26 cellular contexts compared by ENCODE assay signal in the genomic region with DNA sequence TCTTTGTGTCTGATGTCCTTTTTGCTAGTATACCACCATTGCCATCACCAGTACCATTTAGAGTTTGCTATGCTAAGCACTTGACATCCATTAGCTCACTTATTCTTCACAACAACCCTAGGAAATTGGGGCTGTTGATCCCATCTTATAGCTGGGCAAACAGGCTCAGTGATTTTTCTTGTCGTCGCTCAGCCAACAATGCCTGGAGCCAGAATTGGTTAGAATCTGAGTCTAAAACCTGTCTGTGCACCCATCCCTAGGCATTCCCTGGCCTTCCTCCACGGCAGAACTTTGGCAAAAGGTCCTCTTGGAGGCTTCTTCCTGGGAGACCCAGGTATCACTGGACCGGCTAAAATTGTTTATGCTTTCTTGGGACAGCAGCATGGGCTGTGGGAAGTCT. TPM values are rescaled to one million over a fixed set of nuclear protein-coding genes. Genes with fewer than 3 reads are reported as not detected.
DNase-seq lines count a peak whose midpoint lies in the region; ATAC-seq and TF ChIP-seq lines count a peak whose summit lies in the region.
"Had no signal": no experiment of that assay in that cellular context is flagged by ENCODE, and none has a peak within 500 bp of the region (broad histone marks: within the 10 kb centered on the region; RNA-seq: fewer than 3 reads in every experiment).

No MANE protein-coding gene starts in this region.

- no peaks in the 10 kb centered on the region for H3F3A ChIP-seq in smooth muscle cell (ENCODE audit: low read depth)

- no peaks in the 10 kb centered on the region for H3K9me3 ChIP-seq in smooth muscle cell (replicated peaks; ENCODE audit: low read depth)
- H3K9me3 ChIP-seq: gastroesophageal sphincter had no signal

- H3K27me3 ChIP-seq in smooth muscle cell (ENCODE audit: low read depth), result no peaks in the 10 kb centered on the region
- H3K27me3 ChIP-seq: gastroesophageal sphincter had no signal

- ATAC-seq in esophagus mucosa, result peak; percentile 44
- ATAC-seq in HG03460 (IDR thresholded peaks at IDR 0.05; ENCODE audit: unreplicated experiment), result no peak
- no peak for ATAC-seq in GM18867 (IDR thresholded peaks at IDR 0.05; ENCODE audit: unreplicated experiment)
- ATAC-seq: left colon, Panc1 had no signal

- peaks cover 60% of the 10 kb centered on the region for H3K79me2 ChIP-seq in smooth muscle cell (ENCODE audit: low read depth)

- peaks cover 66% of the 10 kb centered on the region for H4K20me1 ChIP-seq in smooth muscle cell (ENCODE audit: low read depth)

- WGBS in smooth muscle cell (ENCODE audit: low lambda C conversion rate), result 82% methylated on average over 4 of the region's 4 CpGs
- WGBS in lower leg skin, 2 donors, result 60 to 67% methylated on average over 4 of the region's 4 CpGs

- no peak for DNase-seq in activated naive CD8-positive, alpha-beta T cell treated with anti-CD3 and anti-CD28 coated beads for 36 hours
- no peak for DNase-seq in smooth muscle cell (lab: John Stamatoyannopoulos, UW; ENCODE audit: unreplicated experiment)
- no peak for DNase-seq in activated gamma-delta T cell (lab: John Stamatoyannopoulos, UW)
- DNase-seq in lower leg skin (ENCODE audit: low spot score in 2 of 2), result no peak
- DNase-seq: activated CD4-positive, alpha-beta T cell treated with anti-CD3 and anti-CD28 coated beads for 48 hours; activated naive CD4-positive, alpha-beta T cell treated with anti-CD3 and anti-CD28 coated beads, Interleukin-2, amount 10 ng/mL, durations not matched to agents 7 days and 5 days; activated T-cell treated with anti-CD3 and anti-CD28 coated beads, Interleukin-2, amount 50 U/mL, for 24 hours; amygdala; dermis blood vessel endothelial cell; H9; hippocampal formation; immature natural killer cell; left colon; NCI-H1417; NCI-H2081 treated with DMSO at 0.1 percent for 48 hours; NCI-H226; NCI-H69; SHP77 treated with DMSO at 0.1 percent for 48 hours; WERI-Rb-1 had no signal

- no peak overlapping the region for H3K4me2 ChIP-seq in smooth muscle cell
- H3K4me2 ChIP-seq: KMS-11 had no signal

- H3K4me3 Mint-ChIP-seq in activated naive CD8-positive, alpha-beta T cell, result no peak overlapping the region
- no peak overlapping the region for H3K4me3 Mint-ChIP-seq in activated naive CD8-positive, alpha-beta T cell treated with anti-CD3 and anti-CD28 coated beads for 36 hours
- H3K4me3 Mint-ChIP-seq: activated naive CD4-positive, alpha-beta T cell treated with anti-CD3 and anti-CD28 coated beads, Interleukin-2, amount 10 ng/mL, durations not matched to agents 7 days and 5 days; activated T-cell treated with anti-CD3 and anti-CD28 coated beads, Interleukin-2, amount 50 U/mL, for 24 hours; H9; immature natural killer cell had no signal

- no peaks in the 10 kb centered on the region for H3K27me3 Mint-ChIP-seq in activated naive CD8-positive, alpha-beta T cell
- H3K27me3 Mint-ChIP-seq in activated naive CD8-positive, alpha-beta T cell treated with anti-CD3 and anti-CD28 coated beads for 36 hours, result no peaks in the 10 kb centered on the region
- H3K27me3 Mint-ChIP-seq: activated naive CD4-positive, alpha-beta T cell treated with anti-CD3 and anti-CD28 coated beads, Interleukin-2, amount 10 ng/mL, durations not matched to agents 7 days and 5 days; activated T-cell treated with anti-CD3 and anti-CD28 coated beads, Interleukin-2, amount 50 U/mL, for 24 hours had no signal

- H3K9me3 Mint-ChIP-seq in activated naive CD8-positive, alpha-beta T cell (ENCODE audit: low read depth), result no peaks in the 10 kb centered on the region
- H3K9me3 Mint-ChIP-seq in activated naive CD8-positive, alpha-beta T cell treated with anti-CD3 and anti-CD28 coated beads for 36 hours, result no peaks in the 10 kb centered on the region
- H3K9me3 Mint-ChIP-seq: activated naive CD4-positive, alpha-beta T cell treated with anti-CD3 and anti-CD28 coated beads, Interleukin-2, amount 10 ng/mL, durations not matched to agents 7 days and 5 days; activated T-cell treated with anti-CD3 and anti-CD28 coated beads, Interleukin-2, amount 50 U/mL, for 24 hours; H9; immature natural killer cell had no signal

- no peak for TF ChIP-seq CTCF in smooth muscle cell (IDR thresholded peaks at IDR 0.05; ENCODE audit: borderline replicate concordance, insufficient read depth, poor library complexity, severe bottlenecking)
- TF ChIP-seq CTCF in lower leg skin (IDR thresholded peaks at IDR 0.05), result no peak

- H3K36me3 ChIP-seq in smooth muscle cell (ENCODE audit: low read depth), result no peaks in the 10 kb centered on the region
- H3K36me3 ChIP-seq: gastroesophageal sphincter had no signal

- H3K27ac Mint-ChIP-seq in activated naive CD8-positive, alpha-beta T cell, result peak overlapping the region; percentile 28
- H3K27ac Mint-ChIP-seq in activated naive CD8-positive, alpha-beta T cell treated with anti-CD3 and anti-CD28 coated beads for 36 hours, result no peak overlapping the region
- H3K27ac Mint-ChIP-seq: activated naive CD4-positive, alpha-beta T cell treated with anti-CD3 and anti-CD28 coated beads, Interleukin-2, amount 10 ng/mL, durations not matched to agents 7 days and 5 days had no signal

- no peak overlapping the region for H3K9ac ChIP-seq in smooth muscle cell (ENCODE audit: low read depth)
- H3K9ac ChIP-seq: KMS-11 had no signal

- H3K27ac ChIP-seq in smooth muscle cell (ENCODE audit: low read depth), result peak overlapping the region; percentile 58
- H3K27ac ChIP-seq: KMS-11, WERI-Rb-1 had no signal

- peaks cover 40% of the 10 kb centered on the region for H3K4me1 Mint-ChIP-seq in activated naive CD8-positive, alpha-beta T cell (ENCODE audit: low read depth)
- H3K4me1 Mint-ChIP-seq in activated naive CD8-positive, alpha-beta T cell treated with anti-CD3 and anti-CD28 coated beads for 36 hours, result peaks cover 24% of the 10 kb centered on the region
- H3K4me1 Mint-ChIP-seq: H9 had no signal

- H3K36me3 Mint-ChIP-seq in activated naive CD8-positive, alpha-beta T cell, result no peaks in the 10 kb centered on the region
- H3K36me3 Mint-ChIP-seq in activated naive CD8-positive, alpha-beta T cell treated with anti-CD3 and anti-CD28 coated beads for 36 hours, result peaks cover 17% of the 10 kb centered on the region

- no peak overlapping the region for H2AFZ ChIP-seq in smooth muscle cell (ENCODE audit: low read depth)

- no peak overlapping the region for H3K4me3 ChIP-seq in smooth muscle cell
- no peak overlapping the region for H3K4me3 ChIP-seq in lower leg skin (ENCODE audit: low read depth, poor library complexity, severe bottlenecking)
- H3K4me3 ChIP-seq: gastroesophageal sphincter had no signal

- H3K4me1 ChIP-seq in smooth muscle cell (ENCODE audit: low read depth), result no peaks in the 10 kb centered on the region

- no peak for TF ChIP-seq POLR2A in lower leg skin (IDR thresholded peaks at IDR 0.05)

- intact Hi-C loops in lower leg skin (cut with DNase I; ENCODE audit: low total_unique reads), result no loop called here

RNA-seq across cellular contexts. Expression of gene PHF20, which starts 20.9 kb away (rescaled TPM):
- 10 to 100 TPM; 50.2 to 50.6 TPM for total RNA-seq in activated naive CD8-positive, alpha-beta T cell treated with anti-CD3 and anti-CD28 coated beads for 36 hours
- 17.3 TPM for total RNA-seq in esophagus mucosa
- total RNA-seq in smooth muscle cell, result 24.5 and 27.4 TPM in 2 replicates
- 23.3 and 23.7 TPM in 2 replicates for polyA plus RNA-seq in smooth muscle cell
- total RNA-seq in lower leg skin, result 10 to 100 TPM; 30.5 to 53.3 (median 33.4) TPM

RNA-seq across cellular contexts. Expression of gene RBM39, which starts 50.7 kb away (rescaled TPM):
- 100 to 1,000 TPM; 330 to 349 TPM for total RNA-seq in activated naive CD8-positive, alpha-beta T cell treated with anti-CD3 and anti-CD28 coated beads for 36 hours
- total RNA-seq in esophagus mucosa, result 139 TPM
- 408 and 449 TPM in 2 replicates for total RNA-seq in smooth muscle cell
- 139 and 196 TPM in 2 replicates for polyA plus RNA-seq in smooth muscle cell
- 100 to 1,000 TPM; 165 to 303 (median 188) TPM for total RNA-seq in lower leg skin
